ENCODE assay signal across 8 cellular contexts in genomic region chr2:151771599-151772358, GRCh38. TPM values are rescaled to one million over a fixed set of nuclear protein-coding genes. Genes with fewer than 3 reads are reported as not detected.
A peak's percentile ranks its signal among the peaks of the same experiment; 100 is the strongest.
DNase-seq lines count a peak whose midpoint lies in the region; ATAC-seq, FAIRE-seq and TF ChIP-seq lines count a peak whose summit lies in the region.

No MANE protein-coding gene starts in this region.

- H3K18ac ChIP-seq in mesenchymal stem cell (ENCODE audit: low read depth in 1 of 2, low read length in 2 of 2), result no peak overlapping the region

- peak; percentile 96 for ATAC-seq in GM21786 (IDR thresholded peaks at IDR 0.05; ENCODE audit: unreplicated experiment)
- ATAC-seq in left lobe of liver, result no peak

- H2BK120ac ChIP-seq in mesenchymal stem cell (ENCODE audit: low read depth, low read length), result no peak overlapping the region

- no peak overlapping the region for H3K23ac ChIP-seq in mesenchymal stem cell (ENCODE audit: low read length in 2 of 2)

- H3K4me1 ChIP-seq in mesenchymal stem cell (ENCODE audit: control insufficient read depth, insufficient read depth, low read depth, low read length) (peaks cover 2% of the 10 kb centered on the region), small intestine (ENCODE audit: control insufficient read depth in 2 of 2, insufficient read depth in 1 of 2, low read depth in 1 of 2, low read length in 1 of 2) (no peaks in the 10 kb centered on the region)

- no peak for FAIRE-seq in small intestine (lab: Jason Lieb, UNC)

- in situ Hi-C loops in GM13977 (cut with MboI; ENCODE audit: low pct_unique_long_range_greater_than_20kb, low sequenced_read_pairs, unreplicated experiment), result no loop called here

- no peak overlapping the region for H3K27ac Mint-ChIP-seq in progenitor cell of endocrine pancreas

- H2BK12ac ChIP-seq in mesenchymal stem cell (ENCODE audit: low read length in 2 of 2), result no peak overlapping the region

- DNase-seq in GM13977 (ENCODE audit: low spot score) (peak; percentile 80), M059J (ENCODE audit: low read depth) (peak; percentile 56), mesenchymal stem cell (peak; percentile 51), left lobe of liver (ENCODE audit: low spot score) (no peak), small intestine (no peak), progenitor cell of endocrine pancreas (ENCODE audit: low spot score, unreplicated experiment) (no peak)
- no peak for DNase-seq in effector CD4-positive, alpha-beta T cell

- H3K27me3 ChIP-seq in mesenchymal stem cell (ENCODE audit: control insufficient read depth in 1 of 2, insufficient read depth in 1 of 2, low read length in 2 of 2), result no peaks in the 10 kb centered on the region
- H3K27me3 ChIP-seq in small intestine (ENCODE audit: control insufficient read depth in 2 of 2, insufficient read depth in 2 of 2, low read length in 2 of 2), result no peaks in the 10 kb centered on the region

- WGBS in mesenchymal stem cell, result 84% methylated on average over 10 of the region's 10 CpGs
- WGBS in small intestine, 3 donors, result 67 to 93% (median 86%) methylated on average over 10 of the region's 10 CpGs

- H3K9ac ChIP-seq in mesenchymal stem cell (ENCODE audit: low read length), result peak overlapping the region; percentile 41

- TF ChIP-seq CTCF in GM13977 (IDR thresholded peaks at IDR 0.05; ENCODE audit: extremely low read depth, insufficient read depth, missing control alignments) (no peak), progenitor cell of endocrine pancreas (IDR thresholded peaks at IDR 0.05; ENCODE audit: unreplicated experiment) (no peak)

- no peak overlapping the region for H3K14ac ChIP-seq in mesenchymal stem cell (ENCODE audit: low read length in 2 of 2)

- no peak overlapping the region for H2AK5ac ChIP-seq in mesenchymal stem cell (ENCODE audit: low read length, severe bottlenecking)

- no peak overlapping the region for H3K4me3 Mint-ChIP-seq in progenitor cell of endocrine pancreas (ENCODE audit: low read depth)

- peaks cover 19% of the 10 kb centered on the region for H3K36me3 Mint-ChIP-seq in progenitor cell of endocrine pancreas (ENCODE audit: insufficient read depth)

- H3K9me3 Mint-ChIP-seq in progenitor cell of endocrine pancreas (ENCODE audit: low read depth), result peaks cover 6% of the 10 kb centered on the region

- no peak overlapping the region for H3K4me3 ChIP-seq in mesenchymal stem cell (ENCODE audit: insufficient read depth in 1 of 2, low read depth in 1 of 2, low read length in 2 of 2)
- no peak overlapping the region for H3K4me3 ChIP-seq in small intestine (ENCODE audit: low read depth in 1 of 2, low read length in 2 of 2)

- H3K4me2 ChIP-seq in mesenchymal stem cell (ENCODE audit: low read length, poor library complexity, severe bottlenecking), result no peak overlapping the region

- H4K8ac ChIP-seq in mesenchymal stem cell (ENCODE audit: low read length), result peak overlapping the region; percentile 42

- peaks cover 7% of the 10 kb centered on the region for H3K4me1 Mint-ChIP-seq in progenitor cell of endocrine pancreas (ENCODE audit: low read depth)

- no peak overlapping the region for H2AFZ ChIP-seq in mesenchymal stem cell (ENCODE audit: low read depth, low read length)

- H4K91ac ChIP-seq in mesenchymal stem cell (ENCODE audit: low read length), result no peak overlapping the region

- H2BK5ac ChIP-seq in mesenchymal stem cell (ENCODE audit: low read depth, low read length, poor library complexity, severe bottlenecking), result no peak overlapping the region

- H3K27me3 Mint-ChIP-seq in progenitor cell of endocrine pancreas, result no peaks in the 10 kb centered on the region

- no peak overlapping the region for H2BK15ac ChIP-seq in mesenchymal stem cell (ENCODE audit: low read depth, poor library complexity, severe bottlenecking)

- H3K27ac ChIP-seq in mesenchymal stem cell (ENCODE audit: low read length, poor library complexity, severe bottlenecking) (no peak overlapping the region), small intestine (ENCODE audit: low read depth in 1 of 2, low read length in 1 of 2) (no peak overlapping the region)

- peaks cover 4 to 5% of the 10 kb centered on the region in 2 experiments for H3K36me3 ChIP-seq in mesenchymal stem cell (ENCODE audit: control insufficient read depth in 1 of 2, insufficient read depth in 2 of 2, low read depth in 1 of 2, low read length in 2 of 2)
- no peaks in the 10 kb centered on the region for H3K36me3 ChIP-seq in small intestine (ENCODE audit: control insufficient read depth in 2 of 2, insufficient read depth in 2 of 2, low read length in 2 of 2)

- H3K9me3 ChIP-seq in mesenchymal stem cell (ENCODE audit: control insufficient read depth, low read length) (no peaks in the 10 kb centered on the region), small intestine (ENCODE audit: control insufficient read depth, low read depth) (no peaks in the 10 kb centered on the region)

- H3K4ac ChIP-seq in mesenchymal stem cell (ENCODE audit: low read depth in 1 of 2, low read length in 2 of 2), result no peak overlapping the region

- no peaks in the 10 kb centered on the region for H3K79me1 ChIP-seq in mesenchymal stem cell (replicated peaks; ENCODE audit: low read length, poor library complexity, severe bottlenecking)

RNA-seq across cellular contexts. Expression of gene NEB, which starts 37.5 kb away (rescaled TPM):
- not detected in 2 replicates for total RNA-seq in M059J (2014; rRNA removed; shearing (Covaris generic))
- polyA plus RNA-seq in mesenchymal stem cell (2013, experiment 1 of 2), result 0.04 TPM
- 0.03 TPM for polyA plus RNA-seq in mesenchymal stem cell (2013, experiment 2 of 2)
- 0.91 TPM for total RNA-seq in left lobe of liver
- 1 to 10 TPM in 2 of 3 donors, under 1 TPM in 1; 0.36 to 1.3 (median 1.1) TPM for polyA plus RNA-seq in small intestine
- 1.5 and 1.6 TPM in 2 replicates for total RNA-seq in progenitor cell of endocrine pancreas

RNA-seq across cellular contexts. Expression of gene ARL5A, which starts 56.4 kb away (rescaled TPM):
- total RNA-seq in M059J (2014; rRNA removed; shearing (Covaris generic)), result 21.1 and 60.4 TPM in 2 replicates
- polyA plus RNA-seq in mesenchymal stem cell (2013, experiment 1 of 2), result 25.4 TPM
- 28.4 TPM for polyA plus RNA-seq in mesenchymal stem cell (2013, experiment 2 of 2)
- total RNA-seq in left lobe of liver (21.1 TPM), progenitor cell of endocrine pancreas (68.6 and 79.0 TPM in 2 replicates)
- polyA plus RNA-seq in small intestine, result 10 to 100 TPM; 14.9 to 34.0 (median 25.7) TPM

Comparison
In these comparisons a context has a peak if more than half of its experiments do, and no peak if none do; other contexts are left out.
1. DNase-seq: peak in GM13977 (single experiment), M059J (single experiment) and mesenchymal stem cell (single experiment); none in left lobe of liver (single experiment), effector CD4-positive, alpha-beta T cell (single experiment), small intestine (single experiment) and progenitor cell of endocrine pancreas (single experiment).